In the genomic region with DNA sequence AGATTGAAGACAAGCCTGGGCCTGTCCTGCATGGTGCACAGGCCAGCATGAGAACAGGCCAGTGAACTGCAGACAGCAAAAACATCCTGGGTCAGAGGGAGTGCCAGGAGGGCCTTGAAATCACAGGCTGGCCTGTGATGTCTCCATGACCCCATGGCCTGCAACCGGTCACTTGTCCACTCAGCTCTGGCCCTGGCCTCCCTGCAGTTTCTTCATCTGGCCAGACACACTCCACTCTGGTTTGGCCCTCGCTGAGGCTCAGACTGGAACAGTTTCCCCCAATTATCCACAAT, we compare ENCODE assay signal across 11 cellular contexts. TPM values are rescaled to one million over a fixed set of nuclear protein-coding genes. Genes with fewer than 3 reads are reported as not detected.
DNase-seq lines count a peak whose midpoint lies in the region; ATAC-seq and TF ChIP-seq lines count a peak whose summit lies in the region.
"Had no signal": no experiment of that assay in that cellular context is flagged by ENCODE, and none has a peak within 500 bp of the region (broad histone marks: within the 10 kb centered on the region; RNA-seq: fewer than 3 reads in every experiment).

No MANE protein-coding gene starts in this region.

- H3K4me3 ChIP-seq in coronary artery (no peak overlapping the region), right lobe of liver (no peak overlapping the region), skin epidermis (no peak overlapping the region), SK-N-SH (ENCODE audit: low read depth in 2 of 2, low read length in 1 of 2) (no peak overlapping the region)

- no peak overlapping the region for H3K4me2 ChIP-seq in SK-N-SH

- POLR2A ChIA-PET in SK-N-SH (lab: Yijun Ruan, JAX): no interaction called here

- ATAC-seq in right lobe of liver (peak; percentile 27 to 61 (median 58)), GM21423 (IDR thresholded peaks at IDR 0.05; ENCODE audit: unreplicated experiment) (no peak), HG03439 (IDR thresholded peaks at IDR 0.05; ENCODE audit: unreplicated experiment) (no peak), HG03097 (IDR thresholded peaks at IDR 0.05; ENCODE audit: low FRiP score, unreplicated experiment) (no peak)

- no peak overlapping the region for H3K9ac ChIP-seq in SK-N-SH

- no peaks in the 10 kb centered on the region for H3K79me2 ChIP-seq in SK-N-SH (ENCODE audit: insufficient read depth)

- no peak for TF ChIP-seq POLR2A in right lobe of liver (IDR thresholded peaks at IDR 0.05)

- H3K9me3 ChIP-seq in right lobe of liver: no peaks in the 10 kb centered on the region
- no peaks in the 10 kb centered on the region for H3K9me3 ChIP-seq in SK-N-SH

- TF ChIP-seq CTCF in coronary artery (IDR thresholded peaks at IDR 0.05) (no peak), right lobe of liver (IDR thresholded peaks at IDR 0.05) (no peak), SK-N-SH (IDR thresholded peaks at IDR 0.05) (no peak)

- H3K27me3 ChIP-seq in right lobe of liver (no peaks in the 10 kb centered on the region), SK-N-SH (ENCODE audit: insufficient read depth) (no peaks in the 10 kb centered on the region)

- peak; percentile 30 for DNase-seq in LHCN-M2 (ENCODE audit: low read depth)
- peak; percentile 66 for DNase-seq in coronary artery (ENCODE audit: low spot score)
- DNase-seq in right lobe of liver: no peak
- no peak for DNase-seq in SK-N-SH
- DNase-seq: activated CD4-positive, alpha-beta T cell treated with anti-CD3 and anti-CD28 coated beads, Interleukin-2, amount 50 U/mL, for 1 hour; NCI-H2029 treated with DMSO at 0.1 percent for 48 hours had no signal

- no peak overlapping the region for H2AFZ ChIP-seq in SK-N-SH (ENCODE audit: low read depth)

- H3K27ac ChIP-seq in coronary artery (peak overlapping the region in 1 of 2 donors; percentile 27), right lobe of liver (peak overlapping the region; percentile 29 to 53 (median 35)), skin epidermis (peak overlapping the region in 11 of 21 experiments; percentile 4 to 59 (median 50)), SK-N-SH (ENCODE audit: low read depth in 2 of 2, low read length in 1 of 2) (no peak overlapping the region)

- H3K4me1 ChIP-seq in right lobe of liver (peaks cover 0 to 7% (median 0%) of the 10 kb centered on the region in 4 donors), SK-N-SH (ENCODE audit: control insufficient read depth in 1 of 2, insufficient read depth in 2 of 2, low read depth in 1 of 2, low read length in 1 of 2) (peaks cover 7 to 11% of the 10 kb centered on the region in 2 experiments; a peak in 2 of 4 replicates)

- no peaks in the 10 kb centered on the region for H3K36me3 ChIP-seq in right lobe of liver
- H3K36me3 ChIP-seq in SK-N-SH (replicated peaks in 1 of 2; ENCODE audit: control insufficient read depth in 1 of 2, insufficient read depth in 2 of 2, low read length in 1 of 2): no peaks in the 10 kb centered on the region

- CTCF ChIA-PET in SK-N-SH (lab: Yijun Ruan, JAX): interaction anchor here (0.9 to 7.5 kb wide), 7 partner anchors 9 to 104 kb away, joined by 3 to 39 read pairs (median 4); no protein-coding TSS in a partner anchor

- intact Hi-C loops in right lobe of liver (cut with DNase I): no loop called here

- H4K20me1 ChIP-seq in SK-N-SH (ENCODE audit: insufficient read depth): no peaks in the 10 kb centered on the region

- no peaks in the 10 kb centered on the region for H3K9me2 ChIP-seq in SK-N-SH

- no peak for TF ChIP-seq RAD21 in SK-N-SH (IDR thresholded peaks at IDR 0.05; ENCODE audit: low read length)

- no peaks in the 10 kb centered on the region for H3F3A ChIP-seq in SK-N-SH (replicated peaks; ENCODE audit: insufficient read depth)

- TF ChIP-seq EP300 in SK-N-SH (IDR thresholded peaks at IDR 0.05; ENCODE audit: borderline replicate concordance in 1 of 2, low read depth in 1 of 2, low read length in 1 of 2): no peak

- WGBS in right lobe of liver (ENCODE audit: insufficient coverage, low coverage, low lambda C conversion rate, missing lambda C conversion rate): no CpG with 5 or more reads among the region's 2 CpGs
- 66% methylated on average over 2 of the region's 2 CpGs for WGBS in SK-N-SH (ENCODE audit: low lambda C conversion rate)

TF ChIP-seq in SK-N-SH, 30 proteins besides CTCF, POLR2A, EP300 and RAD21:
- TF ChIP-seq NRF1 (IDR thresholded peaks at IDR 0.05; ENCODE audit: low read depth, low read length) (no peak), GABPA (IDR thresholded peaks at IDR 0.05; ENCODE audit: low read depth) (no peak), RCOR1 (IDR thresholded peaks at IDR 0.05; ENCODE audit: low read length) (no peak), CHD2 (IDR thresholded peaks at IDR 0.05; ENCODE audit: low read length, partially characterized antibody) (no peak), PBX3 (IDR thresholded peaks at IDR 0.05) (no peak)

RNA-seq across cellular contexts. Expression of gene CYRIA, which starts 12.6 kb away (rescaled TPM):
- total RNA-seq in LHCN-M2 (2014; rRNA removed): 3.5 and 4.5 TPM in 2 replicates
- 2.0 TPM for polyA plus RNA-seq in LHCN-M2 (2012)
- 1 to 10 TPM; 1.6 to 6.3 (median 3.1) TPM for total RNA-seq in right lobe of liver
- 0.08 and 0.13 TPM in 2 replicates for polyA plus RNA-seq in SK-N-SH (2012; rRNA removed)
- 0.13 and 0.17 TPM in 2 replicates for polyA plus RNA-seq in SK-N-SH (2012; cell fraction: cytosol; rRNA removed)
- 0.19 and 0.23 TPM in 2 replicates for polyA plus RNA-seq in SK-N-SH (2012; cell fraction: nucleus; rRNA removed)
- polyA plus RNA-seq: BJ had no signal

Comparison
In these comparisons a context has a peak if more than half of its experiments do, and no peak if none do; other contexts are left out.
1. DNase-seq: peak in LHCN-M2 (single experiment) and coronary artery (single experiment); none in right lobe of liver (0 of 3) and SK-N-SH (single experiment).
2. H3K27ac ChIP-seq: peak in right lobe of liver (3 of 3) and skin epidermis (11 of 21); none in SK-N-SH (0 of 2).
3. ATAC-seq: peak in right lobe of liver (4 of 4); none in GM21423 (single experiment), HG03439 (single experiment) and HG03097 (single experiment).